In the genomic region with DNA sequence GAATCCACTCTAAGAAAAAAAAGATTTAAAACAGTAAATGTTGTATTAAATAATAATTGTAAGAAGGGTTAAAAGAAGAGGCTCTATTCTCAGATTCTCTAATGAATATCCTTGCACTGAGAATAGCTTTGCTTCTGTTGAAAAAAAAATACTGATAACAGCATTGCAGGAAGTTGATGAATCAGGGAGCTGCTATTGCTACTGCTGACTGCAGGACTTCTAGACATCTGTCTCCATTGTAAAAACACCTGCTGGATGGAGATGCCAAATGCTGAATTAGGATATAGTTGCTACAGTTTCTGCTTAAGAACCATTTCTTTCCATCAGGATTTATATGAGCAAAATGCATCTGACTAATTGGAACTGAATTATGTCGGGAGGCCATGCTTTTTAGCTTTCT, we compare ENCODE assay signal across 24 cellular contexts. TPM values are rescaled to one million over a fixed set of nuclear protein-coding genes. Genes with fewer than 3 reads are reported as not detected.
"Had no signal": no experiment of that assay in that cellular context is flagged by ENCODE, and none has a peak within 500 bp of the region (broad histone marks: within the 10 kb centered on the region; RNA-seq: fewer than 3 reads in every experiment).

No MANE protein-coding gene starts in this region.

- H3K27ac ChIP-seq: body of pancreas, dorsolateral prefrontal cortex, psoas muscle, sigmoid colon, spleen, testis had no signal

- H3K36me3 Mint-ChIP-seq: activated CD4-positive, alpha-beta memory T cell treated with anti-CD3 and anti-CD28 coated beads for 36 hours; activated CD8-positive, alpha-beta memory T cell treated with anti-CD3 and anti-CD28 coated beads, Interleukin-2, amount 10 ng/mL, durations not matched to agents 7 days and 5 days; activated naive CD4-positive, alpha-beta T cell treated with anti-CD3 and anti-CD28 coated beads, Interleukin-2, amount 50 U/mL, for 24 hours had no signal

- H3K27ac Mint-ChIP-seq: activated CD4-positive, alpha-beta memory T cell treated with anti-CD3 and anti-CD28 coated beads for 36 hours; activated CD4-positive, alpha-beta T cell treated with anti-CD3 and anti-CD28 coated beads for 36 hours; activated CD8-positive, alpha-beta memory T cell treated with anti-CD3 and anti-CD28 coated beads, Interleukin-2, amount 10 ng/mL, durations not matched to agents 7 days and 5 days; activated naive CD4-positive, alpha-beta T cell treated with anti-CD3 and anti-CD28 coated beads, Interleukin-2, amount 50 U/mL, for 24 hours; endodermal cell; stimulated activated naive CD8-positive, alpha-beta T cell treated with anti-CD3 and anti-CD28 coated beads, Interleukin-15, amount 100 ng/mL, for 72 hours had no signal

- H3K27me3 ChIP-seq: adrenal gland, body of pancreas, dorsolateral prefrontal cortex, sigmoid colon, testis had no signal

- DNase-seq: activated CD4-positive, alpha-beta memory T cell treated with anti-CD3 and anti-CD28 coated beads for 36 hours; activated CD4-positive, alpha-beta T cell treated with anti-CD3 and anti-CD28 coated beads for 36 hours; activated CD8-positive, alpha-beta memory T cell treated with anti-CD3 and anti-CD28 coated beads, Interleukin-2, amount 10 ng/mL, durations not matched to agents 7 days and 5 days; activated T-cell treated with anti-CD3 and anti-CD28 coated beads, Interleukin-2, amount 50 U/mL, for 1 hour; body of pancreas; dorsolateral prefrontal cortex; endodermal cell; erythroblast; islet precursor cell; midbrain; psoas muscle; sigmoid colon; spleen; stimulated activated naive CD8-positive, alpha-beta T cell treated with anti-CD3 and anti-CD28 coated beads, Interleukin-15, amount 100 ng/mL, for 72 hours; T-helper 1 cell; T1000; testis had no signal

- H3K4me3 ChIP-seq: adrenal gland, body of pancreas, dorsolateral prefrontal cortex, lung, psoas muscle, sigmoid colon, spleen, testis had no signal

- H3K4me3 Mint-ChIP-seq: activated CD4-positive, alpha-beta memory T cell treated with anti-CD3 and anti-CD28 coated beads for 36 hours; activated CD4-positive, alpha-beta T cell treated with anti-CD3 and anti-CD28 coated beads for 36 hours; activated CD8-positive, alpha-beta memory T cell treated with anti-CD3 and anti-CD28 coated beads, Interleukin-2, amount 10 ng/mL, durations not matched to agents 7 days and 5 days; activated naive CD4-positive, alpha-beta T cell treated with anti-CD3 and anti-CD28 coated beads, Interleukin-2, amount 50 U/mL, for 24 hours; endodermal cell; neural crest cell; stimulated activated naive CD8-positive, alpha-beta T cell treated with anti-CD3 and anti-CD28 coated beads, Interleukin-15, amount 100 ng/mL, for 72 hours had no signal

- H3K4me1 ChIP-seq: body of pancreas, psoas muscle had no signal

- H3K4me1 Mint-ChIP-seq: activated naive CD4-positive, alpha-beta T cell treated with anti-CD3 and anti-CD28 coated beads, Interleukin-2, amount 50 U/mL, for 24 hours; neural crest cell; stimulated activated naive CD8-positive, alpha-beta T cell treated with anti-CD3 and anti-CD28 coated beads, Interleukin-15, amount 100 ng/mL, for 72 hours had no signal

- H3K27me3 Mint-ChIP-seq: activated naive CD4-positive, alpha-beta T cell treated with anti-CD3 and anti-CD28 coated beads, Interleukin-2, amount 50 U/mL, for 24 hours; stimulated activated naive CD8-positive, alpha-beta T cell treated with anti-CD3 and anti-CD28 coated beads, Interleukin-15, amount 100 ng/mL, for 72 hours had no signal

- ATAC-seq: activated CD4-positive, alpha-beta T cell treated with anti-CD3 and anti-CD28 coated beads for 36 hours; activated CD8-positive, alpha-beta memory T cell treated with anti-CD3 and anti-CD28 coated beads, Interleukin-2, amount 10 ng/mL, durations not matched to agents 7 days and 5 days; body of pancreas; psoas muscle; stimulated activated naive CD8-positive, alpha-beta T cell treated with anti-CD3 and anti-CD28 coated beads, Interleukin-15, amount 100 ng/mL, for 72 hours had no signal

- H3K36me3 ChIP-seq: adrenal gland, sigmoid colon, spleen had no signal

- H3K9me3 ChIP-seq: adrenal gland, body of pancreas, psoas muscle, sigmoid colon, spleen, testis had no signal

- H3K9me3 Mint-ChIP-seq: activated CD4-positive, alpha-beta memory T cell treated with anti-CD3 and anti-CD28 coated beads for 36 hours; endodermal cell had no signal

RNA-seq across cellular contexts. Expression of a gene that starts 50.3 kb away (rescaled TPM):
- total RNA-seq: activated CD4-positive, alpha-beta memory T cell treated with anti-CD3 and anti-CD28 coated beads for 36 hours; activated CD4-positive, alpha-beta T cell treated with anti-CD3 and anti-CD28 coated beads for 36 hours; activated CD8-positive, alpha-beta memory T cell treated with anti-CD3 and anti-CD28 coated beads, Interleukin-2, amount 10 ng/mL, durations not matched to agents 7 days and 5 days; body of pancreas; endodermal cell; myocyte; neural crest cell; osteoblast; psoas muscle; ureter had no signal
- polyA plus RNA-seq: psoas muscle, sigmoid colon, spleen had no signal
